Comparison of ENCODE assay signal across 7 cellular contexts in genomic region chr9:120348951-120349429, GRCh38.
DNase-seq lines count a peak whose midpoint lies in the region; ATAC-seq and TF ChIP-seq lines count a peak whose summit lies in the region.

No MANE protein-coding gene starts in this region.

- H4K20me1 ChIP-seq in OCI-LY1 (ENCODE audit: insufficient read depth, low read length) = no peaks in the 10 kb centered on the region

- H3K79me2 ChIP-seq in OCI-LY1 (ENCODE audit: insufficient read depth, low read length) = no peaks in the 10 kb centered on the region

- DNase-seq in ELF-1 (ENCODE audit: low read depth, low spot score) = peak; percentile 83
- peak; percentile 59 for DNase-seq in endothelial cell (ENCODE audit: low spot score)
- peak; percentile 37 for DNase-seq in midbrain (lab: John Stamatoyannopoulos, UW)
- no peak for DNase-seq in suprapubic skin (ENCODE audit: low spot score in 2 of 2)
- no peak for DNase-seq in T-helper 2 cell treated with Interferon-gamma antibody and Interleukin-4, amounts not matched to agents 5 μg/mL and 100 μg/mL, for 36 hours (ENCODE audit: low spot score)

- H3K27ac ChIP-seq in OCI-LY1 (ENCODE audit: low read depth, low read length, poor library complexity, severe bottlenecking) = no peak overlapping the region
- H3K27ac ChIP-seq in suprapubic skin = no peak overlapping the region

- H3K27me3 ChIP-seq in OCI-LY1 (ENCODE audit: insufficient read depth, low read length) (0 out of 2 replicates have a peak, but pooled peaks cover 6% of the 10 kb centered on the region), suprapubic skin (no peaks in the 10 kb centered on the region)

- H3K4me3 ChIP-seq in OCI-LY1 (ENCODE audit: low read depth, low read length, poor library complexity, severe bottlenecking) (no peak overlapping the region), suprapubic skin (no peak overlapping the region)

- peaks cover 4% of the 10 kb centered on the region for H3K36me3 Mint-ChIP-seq in endothelial cell (ENCODE audit: low read depth, unreplicated experiment)
- H3K36me3 Mint-ChIP-seq in T-helper 2 cell treated with Interferon-gamma antibody and Interleukin-4, amounts not matched to agents 5 μg/mL and 100 μg/mL, for 36 hours (ENCODE audit: low read depth) = no peaks in the 10 kb centered on the region

- peak; percentile 43 for ATAC-seq in HG02798 (IDR thresholded peaks at IDR 0.05; ENCODE audit: poor library complexity, unreplicated experiment)

- no peaks in the 10 kb centered on the region for H3K4me1 Mint-ChIP-seq in endothelial cell (ENCODE audit: unreplicated experiment)
- no peaks in the 10 kb centered on the region for H3K4me1 Mint-ChIP-seq in T-helper 2 cell treated with Interferon-gamma antibody and Interleukin-4, amounts not matched to agents 5 μg/mL and 100 μg/mL, for 36 hours (ENCODE audit: low read depth)

- H2AFZ ChIP-seq in OCI-LY1 (ENCODE audit: low read length) = no peak overlapping the region

- no peaks in the 10 kb centered on the region for H3F3A ChIP-seq in OCI-LY1 (ENCODE audit: insufficient read depth, low read length)

- H3K9me3 ChIP-seq in OCI-LY1 (ENCODE audit: low read length) (no peaks in the 10 kb centered on the region), suprapubic skin (no peaks in the 10 kb centered on the region)

- H3K9ac ChIP-seq in OCI-LY1 (ENCODE audit: low read length) = no peak overlapping the region

- H3K4me3 Mint-ChIP-seq in endothelial cell (ENCODE audit: unreplicated experiment) = no peak overlapping the region
- no peak overlapping the region for H3K4me3 Mint-ChIP-seq in T-helper 2 cell treated with Interferon-gamma antibody and Interleukin-4, amounts not matched to agents 5 μg/mL and 100 μg/mL, for 36 hours

- H3K27me3 Mint-ChIP-seq in endothelial cell (ENCODE audit: unreplicated experiment) = peaks cover 6% of the 10 kb centered on the region
- H3K27me3 Mint-ChIP-seq in T-helper 2 cell treated with Interferon-gamma antibody and Interleukin-4, amounts not matched to agents 5 μg/mL and 100 μg/mL, for 36 hours (ENCODE audit: low read depth) = peaks cover 6% of the 10 kb centered on the region

- H3K4me1 ChIP-seq in OCI-LY1 (ENCODE audit: insufficient read depth, low read length, severe bottlenecking) = no peaks in the 10 kb centered on the region
- H3K4me1 ChIP-seq in suprapubic skin = no peaks in the 10 kb centered on the region

- no peak for TF ChIP-seq EP300 in suprapubic skin (IDR thresholded peaks at IDR 0.05)

- TF ChIP-seq POLR2A in suprapubic skin (IDR thresholded peaks at IDR 0.05) = no peak

- H3K9me2 ChIP-seq in OCI-LY1 (ENCODE audit: low read depth, low read length) = no peaks in the 10 kb centered on the region

- H3K36me3 ChIP-seq in OCI-LY1 (ENCODE audit: insufficient read depth, low read length) = no peaks in the 10 kb centered on the region
- no peaks in the 10 kb centered on the region for H3K36me3 ChIP-seq in suprapubic skin

- no peak overlapping the region for H3K4me2 ChIP-seq in OCI-LY1 (ENCODE audit: low read length)

- no peaks in the 10 kb centered on the region for H3K9me3 Mint-ChIP-seq in endothelial cell (ENCODE audit: unreplicated experiment)
- no peaks in the 10 kb centered on the region for H3K9me3 Mint-ChIP-seq in T-helper 2 cell treated with Interferon-gamma antibody and Interleukin-4, amounts not matched to agents 5 μg/mL and 100 μg/mL, for 36 hours

- no peak overlapping the region for H3K27ac Mint-ChIP-seq in endothelial cell (ENCODE audit: unreplicated experiment)
- no peak overlapping the region for H3K27ac Mint-ChIP-seq in T-helper 2 cell treated with Interferon-gamma antibody and Interleukin-4, amounts not matched to agents 5 μg/mL and 100 μg/mL, for 36 hours

- 41% methylated on average over 15 of the region's 16 CpGs for WGBS in suprapubic skin

- TF ChIP-seq CTCF in OCI-LY1 (IDR thresholded peaks at IDR 0.05; ENCODE audit: low read length) (peak; percentile 74), endothelial cell (IDR thresholded peaks at IDR 0.05; ENCODE audit: unreplicated experiment) (peak; percentile 54), suprapubic skin (IDR thresholded peaks at IDR 0.05) (peak in 1 of 2 donors; percentile 36)

Comparison
In these comparisons a context has a peak if more than half of its experiments do, and no peak if none do; other contexts are left out.
1. DNase-seq: peak in ELF-1 (single experiment), endothelial cell (single experiment) and midbrain (single experiment); none in suprapubic skin (0 of 2) and T-helper 2 cell treated with Interferon-gamma antibody and Interleukin-4, amounts not matched to agents 5 μg/mL and 100 μg/mL, for 36 hours (single experiment).